8 cellular contexts compared by ENCODE assay signal in the genomic region with DNA sequence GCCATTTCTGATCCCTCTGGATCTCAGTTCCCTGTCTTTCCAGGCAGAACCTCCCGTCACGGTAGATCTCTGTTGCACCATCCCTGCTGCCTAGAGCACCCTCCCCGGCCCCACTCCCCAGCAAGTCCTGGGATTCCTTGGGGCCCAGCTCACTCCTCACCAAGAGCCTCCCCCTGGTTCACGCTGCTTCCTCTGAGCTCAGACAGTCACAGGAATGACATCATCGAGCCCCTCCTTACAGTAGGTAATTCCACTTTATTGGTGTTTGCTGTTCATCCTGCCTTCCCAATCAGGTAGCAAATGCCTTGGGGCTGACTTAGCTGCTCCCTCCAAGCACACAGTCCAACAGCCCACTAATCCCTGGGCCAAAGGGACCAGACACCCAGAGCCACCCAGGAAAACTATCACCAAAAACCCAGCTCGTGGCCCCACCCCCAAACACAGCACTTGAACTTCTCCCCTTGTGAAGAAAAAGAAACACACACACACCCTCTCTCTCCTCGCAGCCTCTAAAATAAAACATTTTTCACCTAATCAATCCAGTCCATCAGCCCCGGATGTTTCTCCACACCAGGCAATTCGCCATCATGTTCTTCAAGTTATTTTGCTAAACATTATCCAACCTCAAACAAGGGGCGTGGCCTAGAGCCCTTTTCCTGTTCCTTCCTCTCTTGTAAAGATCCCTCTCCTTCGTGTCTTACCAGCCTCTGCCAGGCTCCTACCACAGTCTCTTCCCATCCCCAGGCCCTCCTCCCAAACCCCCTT. TPM values are rescaled to one million over a fixed set of nuclear protein-coding genes. Genes with fewer than 3 reads are reported as not detected.
DNase-seq lines count a peak whose midpoint lies in the region; ATAC-seq, FAIRE-seq and TF ChIP-seq lines count a peak whose summit lies in the region.

No MANE protein-coding gene starts in this region.

- peaks cover 35% of the 10 kb centered on the region for H3K4me1 Mint-ChIP-seq in astrocyte (ENCODE audit: low read depth, unreplicated experiment)

- H3K9ac ChIP-seq in astrocyte (ENCODE audit: low read length) (peak overlapping the region; percentile 99), mesenchymal stem cell (ENCODE audit: low read length) (peak overlapping the region; percentile 99)

- peak overlapping the region; percentile 100 for H3K4me2 ChIP-seq in astrocyte (ENCODE audit: low read length)
- H3K4me2 ChIP-seq in mesenchymal stem cell (ENCODE audit: low read length, poor library complexity, severe bottlenecking), result peak overlapping the region; percentile 67

- H4K20me1 ChIP-seq in astrocyte (ENCODE audit: insufficient read depth, low read length), result peaks cover 70% of the 10 kb centered on the region

- H3K9me3 ChIP-seq in astrocyte (ENCODE audit: insufficient read depth, low read depth, low read length) (no peaks in the 10 kb centered on the region), mesenchymal stem cell (ENCODE audit: control insufficient read depth, low read length) (no peaks in the 10 kb centered on the region)

- peak overlapping the region; percentile 62 for H2AK5ac ChIP-seq in mesenchymal stem cell (ENCODE audit: low read length, severe bottlenecking)

- no peaks in the 10 kb centered on the region for H3K9me3 Mint-ChIP-seq in astrocyte (ENCODE audit: unreplicated experiment)

- no peak overlapping the region for H3K4ac ChIP-seq in mesenchymal stem cell (ENCODE audit: low read depth in 1 of 2, low read length in 2 of 2)

- H3K4me1 ChIP-seq in astrocyte (ENCODE audit: insufficient read depth, low read length) (peaks cover 19% of the 10 kb centered on the region), mesenchymal stem cell (ENCODE audit: control insufficient read depth, insufficient read depth, low read depth, low read length) (peaks cover 31% of the 10 kb centered on the region)

- peak overlapping the region; percentile 99 for H3K27ac Mint-ChIP-seq in astrocyte (ENCODE audit: unreplicated experiment)

- FAIRE-seq in astrocyte (lab: Jason Lieb, UNC), result no peak

- H3K36me3 Mint-ChIP-seq in astrocyte (ENCODE audit: low read depth, unreplicated experiment), result peaks cover 8% of the 10 kb centered on the region

- peaks cover 74% of the 10 kb centered on the region for H3K79me2 ChIP-seq in astrocyte (ENCODE audit: insufficient read depth, low read length)

- no peak overlapping the region for H2AFZ ChIP-seq in astrocyte (ENCODE audit: low read depth, low read length)
- H2AFZ ChIP-seq in mesenchymal stem cell (ENCODE audit: low read depth, low read length), result no peak overlapping the region

- no peak overlapping the region for H4K91ac ChIP-seq in mesenchymal stem cell (ENCODE audit: low read length)

- H2BK120ac ChIP-seq in mesenchymal stem cell (ENCODE audit: low read depth, low read length), result no peak overlapping the region

- no peak overlapping the region for H3K18ac ChIP-seq in mesenchymal stem cell (ENCODE audit: low read depth in 1 of 2, low read length in 2 of 2)

- no peak overlapping the region for H2BK5ac ChIP-seq in mesenchymal stem cell (ENCODE audit: low read depth, low read length, poor library complexity, severe bottlenecking)

- no peak overlapping the region for H3K14ac ChIP-seq in mesenchymal stem cell (ENCODE audit: low read length in 2 of 2)

- peak overlapping the region; percentile 92 for H3K27ac ChIP-seq in 22Rv1
- H3K27ac ChIP-seq in astrocyte (ENCODE audit: low read depth, low read length), result no peak overlapping the region
- peak overlapping the region; percentile 53 for H3K27ac ChIP-seq in mesenchymal stem cell (ENCODE audit: low read length, poor library complexity, severe bottlenecking)

- H3K4me3 Mint-ChIP-seq in astrocyte (ENCODE audit: unreplicated experiment), result peak overlapping the region; percentile 99

- H3K27me3 ChIP-seq in astrocyte (ENCODE audit: insufficient read depth, low read length), result no peaks in the 10 kb centered on the region
- H3K27me3 ChIP-seq in mesenchymal stem cell (ENCODE audit: control insufficient read depth in 1 of 2, insufficient read depth in 1 of 2, low read length in 2 of 2), result no peaks in the 10 kb centered on the region

- H3K4me3 ChIP-seq in astrocyte (ENCODE audit: insufficient read depth, low read depth, low read length) (no peak overlapping the region), mesenchymal stem cell (ENCODE audit: insufficient read depth in 1 of 2, low read depth in 1 of 2, low read length in 2 of 2) (peak overlapping the region; percentile 20 to 100)

- TF ChIP-seq CTCF in 22Rv1 (IDR thresholded peaks at IDR 0.05), result no peak
- no peak for TF ChIP-seq CTCF in astrocyte (IDR thresholded peaks at IDR 0.05; ENCODE audit: insufficient read depth, low read depth, low read length)

- ATAC-seq in HG03342 (IDR thresholded peaks at IDR 0.05; ENCODE audit: unreplicated experiment) (no peak), GM19397 (IDR thresholded peaks at IDR 0.05; ENCODE audit: unreplicated experiment) (no peak), GM19324 (IDR thresholded peaks at IDR 0.05; ENCODE audit: low FRiP score, unreplicated experiment) (no peak)

- no peaks in the 10 kb centered on the region for H3K27me3 Mint-ChIP-seq in astrocyte (ENCODE audit: low read depth, unreplicated experiment)

- H3K79me1 ChIP-seq in mesenchymal stem cell (replicated peaks; ENCODE audit: low read length, poor library complexity, severe bottlenecking), result peaks cover 20% of the 10 kb centered on the region

- peak overlapping the region; percentile 20 for H2BK15ac ChIP-seq in mesenchymal stem cell (ENCODE audit: low read depth, poor library complexity, severe bottlenecking)

- H4K8ac ChIP-seq in mesenchymal stem cell (ENCODE audit: low read length), result no peak overlapping the region

- no peak overlapping the region for H2BK12ac ChIP-seq in mesenchymal stem cell (ENCODE audit: low read length in 2 of 2)

- H3K23ac ChIP-seq in mesenchymal stem cell (ENCODE audit: low read length in 2 of 2), result no peak overlapping the region

- peak; percentile 20 for DNase-seq in HCEC 1CT
- no peak for DNase-seq in astrocyte (ENCODE audit: low read depth)
- peak; percentile 33 for DNase-seq in mesenchymal stem cell
- no peak for DNase-seq in NOMO-1 treated with DMSO at 0.1 percent for 48 hours (lab: John Stamatoyannopoulos, UW; ENCODE audit: unreplicated experiment)

- H3K36me3 ChIP-seq in astrocyte (ENCODE audit: insufficient read depth, low read length) (no peaks in the 10 kb centered on the region), mesenchymal stem cell (ENCODE audit: control insufficient read depth in 1 of 2, insufficient read depth in 2 of 2, low read depth in 1 of 2, low read length in 2 of 2) (peaks cover 11 to 13% of the 10 kb centered on the region in 2 experiments)

- 84% methylated on average over 11 of the region's 11 CpGs for WGBS in mesenchymal stem cell

RNA-seq across cellular contexts. Expression of a gene that starts 2.5 kb away (rescaled TPM):
- total RNA-seq in astrocyte, result 122 and 132 TPM in 2 replicates
- polyA plus RNA-seq in mesenchymal stem cell (2013, experiment 1 of 2), result 113 TPM
- polyA plus RNA-seq in mesenchymal stem cell (2013, experiment 2 of 2), result 117 TPM

RNA-seq across cellular contexts. Expression of a gene that starts 28.3 kb away (rescaled TPM):
- total RNA-seq in astrocyte, result 13.2 and 15.9 TPM in 2 replicates
- 8.5 TPM for polyA plus RNA-seq in mesenchymal stem cell (2013, experiment 1 of 2)
- 8.6 TPM for polyA plus RNA-seq in mesenchymal stem cell (2013, experiment 2 of 2)

RNA-seq across cellular contexts. Expression of a gene that starts 40.7 kb away (rescaled TPM):
- total RNA-seq in astrocyte, result 3.3 and 9.6 TPM in 2 replicates
- 0.06 TPM for polyA plus RNA-seq in mesenchymal stem cell (2013, experiment 1 of 2)
- 0.07 TPM for polyA plus RNA-seq in mesenchymal stem cell (2013, experiment 2 of 2)

Comparison
In these comparisons a context has a peak if more than half of its experiments do, and no peak if none do; other contexts are left out.
1. DNase-seq: peak in HCEC 1CT (single experiment) and mesenchymal stem cell (single experiment); none in astrocyte (single experiment) and NOMO-1 treated with DMSO at 0.1 percent for 48 hours (single experiment).